In the genomic region with DNA sequence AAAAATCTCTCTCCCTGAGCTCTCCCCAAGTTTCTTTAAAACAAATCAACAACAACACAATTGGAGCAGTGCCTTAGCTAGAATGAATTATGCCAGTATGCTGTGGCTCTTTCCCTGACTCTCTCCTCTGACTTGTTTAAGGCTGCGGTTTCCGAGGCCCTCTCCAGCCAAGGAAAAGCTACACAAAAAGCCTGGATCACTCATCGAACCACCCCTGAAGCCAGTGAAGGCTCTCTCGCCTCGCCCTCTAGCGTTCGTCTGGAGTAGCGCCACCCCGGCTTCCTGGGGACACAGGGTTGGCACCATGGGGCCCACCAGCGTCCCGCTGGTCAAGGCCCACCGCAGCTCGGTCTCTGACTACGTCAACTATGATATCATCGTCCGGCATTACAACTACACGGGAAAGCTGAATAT, we compare ENCODE assay signal across 8 cellular contexts.
A peak's percentile ranks its signal among the peaks of the same experiment; 100 is the strongest.
DNase-seq lines count a peak whose midpoint lies in the region; ATAC-seq and TF ChIP-seq lines count a peak whose summit lies in the region.

No MANE protein-coding gene starts in this region.

- H3K27ac Mint-ChIP-seq in memory B cell, result peak overlapping the region; percentile 95

- no peaks in the 10 kb centered on the region for H3K27me3 Mint-ChIP-seq in memory B cell

- peak; percentile 91 for TF ChIP-seq CTCF in GM10266 (IDR thresholded peaks at IDR 0.05; ENCODE audit: control insufficient read depth, insufficient read depth, low read depth, missing control alignments)

- DNase-seq in GM10266 (ENCODE audit: extremely low spot score) (peak; percentile 64), NCI-H526 (lab: John Stamatoyannopoulos, UW) (peak; percentile 64 to 91), memory B cell (ENCODE audit: low spot score in 2 of 2) (peak; percentile 77 to 93)
- peak; percentile 65 to 80 for DNase-seq in activated CD8-positive, alpha-beta memory T cell treated with anti-CD3 and anti-CD28 coated beads for 1 hour (ENCODE audit: extremely low read depth in 1 of 2, low read depth in 1 of 2)
- DNase-seq in effector CD4-positive, alpha-beta T cell, result peak; percentile 83
- DNase-seq in stimulated activated CD4-positive, alpha-beta T cell treated with anti-CD3 and anti-CD28 coated beads, TNF-alpha, amount 100 ng/mL, for 4 hours (ENCODE audit: low read depth in 3 of 3), result peak; percentile 72 to 80 (median 80)

- H3K36me3 Mint-ChIP-seq in memory B cell, result peaks cover 29% of the 10 kb centered on the region

- H3K4me3 Mint-ChIP-seq in memory B cell, result peak overlapping the region; percentile 95

- ATAC-seq in HG02973 (IDR thresholded peaks at IDR 0.05; ENCODE audit: unreplicated experiment) (peak; percentile 28), memory B cell (ENCODE audit: low read depth) (peak; percentile 35), GM21423 (IDR thresholded peaks at IDR 0.05; ENCODE audit: unreplicated experiment) (no peak)

- H3K9me3 Mint-ChIP-seq in memory B cell, result no peaks in the 10 kb centered on the region

- H3K4me1 Mint-ChIP-seq in memory B cell, result peaks cover 48% of the 10 kb centered on the region
